18 cellular contexts compared by ENCODE assay signal in the genomic region with DNA sequence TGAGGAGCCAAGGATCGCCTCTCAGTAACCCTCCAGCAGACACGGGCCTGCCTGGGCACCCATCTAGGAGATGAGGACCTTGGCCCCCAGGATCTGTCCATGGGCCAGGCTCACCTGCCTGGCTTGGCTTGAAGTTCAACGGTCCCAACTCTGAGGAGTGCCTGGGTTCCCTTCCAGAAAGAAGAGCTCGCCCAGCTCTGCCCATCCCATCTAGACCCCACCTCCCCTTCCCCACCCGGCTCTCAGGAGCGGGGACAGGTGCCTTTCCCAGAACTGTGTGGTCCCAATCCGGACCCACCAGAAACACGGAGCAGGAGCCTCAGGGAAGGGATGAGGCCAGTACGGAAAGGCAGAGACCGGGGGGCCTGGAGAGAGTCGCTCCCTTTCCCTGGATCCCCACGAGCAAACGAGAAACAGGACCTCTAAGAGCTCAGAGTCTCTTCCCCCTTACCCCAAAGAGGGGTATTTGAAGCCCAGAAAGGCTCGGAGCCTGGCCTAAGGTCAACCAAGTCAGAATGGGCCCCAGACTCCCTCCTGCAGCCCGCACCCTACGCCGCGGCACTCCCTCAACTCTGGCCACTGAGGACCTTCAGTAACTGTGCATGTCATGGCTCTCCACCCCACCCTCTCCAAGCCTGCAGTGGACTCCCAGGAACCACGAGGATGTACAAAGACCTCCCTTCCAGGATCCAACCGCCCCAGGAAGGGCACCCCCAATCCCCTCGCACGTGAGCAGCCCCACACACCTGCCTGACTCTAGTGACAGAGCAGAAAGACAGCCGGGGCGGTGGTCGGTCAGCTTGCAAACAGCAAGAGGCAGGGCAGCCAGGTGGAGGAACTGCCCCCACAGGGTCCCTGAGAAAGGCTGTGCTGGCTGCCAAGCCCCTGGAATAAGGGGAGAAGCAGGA. TPM values are rescaled to one million over a fixed set of nuclear protein-coding genes. Genes with fewer than 3 reads are reported as not detected.
A peak's percentile ranks its signal among the peaks of the same experiment; 100 is the strongest.
DNase-seq lines count a peak whose midpoint lies in the region; ATAC-seq, FAIRE-seq and TF ChIP-seq lines count a peak whose summit lies in the region.
"Had no signal": no experiment of that assay in that cellular context is flagged by ENCODE, and none has a peak within 500 bp of the region (broad histone marks: within the 10 kb centered on the region; RNA-seq: fewer than 3 reads in every experiment).

No MANE protein-coding gene starts in this region.

- TF ChIP-seq RAD21 in K562 (CRISPR knock-in tag; conservative IDR thresholded peaks at IDR 0.05 in 1 of 2, IDR thresholded peaks at IDR 0.05 in 1 of 2) = no peak

- peaks cover 20% of the 10 kb centered on the region for H4K20me1 ChIP-seq in K562 (replicated peaks; ENCODE audit: control insufficient read depth, insufficient read depth, low read length)

- TF ChIP-seq CTCF in K562 (IDR thresholded peaks at IDR 0.05 in 2 of 3, conservative IDR thresholded peaks at IDR 0.05 in 1 of 3; ENCODE audit: insufficient read depth in 2 of 3, low read depth in 1 of 3, low read length in 3 of 3) (no peak), spleen (IDR thresholded peaks at IDR 0.05 in 8 of 11, conservative IDR thresholded peaks at IDR 0.05 in 3 of 11) (no peak)

- H3K9me3 ChIP-seq in K562 (replicated peaks; ENCODE audit: control insufficient read depth, insufficient read depth, low read depth, low read length) (no peaks in the 10 kb centered on the region), spleen (no peaks in the 10 kb centered on the region)

- WGBS in K562 (ENCODE audit: insufficient coverage, low coverage, missing lambda C conversion rate) = 97% methylated on average over 9 of the region's 25 CpGs
- WGBS in spleen, 5 donors = 89 to 95% (median 90%) methylated on average over 22 to 25 of the region's 25 CpGs

- H3K4me2 ChIP-seq in K562 (ENCODE audit: insufficient read depth, low read length) = no peak overlapping the region
- H3K4me2 ChIP-seq: PC-9 had no signal

- H3K9me1 ChIP-seq in K562 (ENCODE audit: control insufficient read depth, insufficient read depth, low read length) = peaks cover 5% of the 10 kb centered on the region

- in situ Hi-C loops in K562 (cut with MboI) = no loop called here

- H3K27ac ChIP-seq in K562 (ENCODE audit: extremely low read depth, low read depth, low read length) (no peak overlapping the region), layer of hippocampus (ENCODE audit: low read depth, low read length) (peak overlapping the region; percentile 30), spleen (no peak overlapping the region)
- H3K27ac ChIP-seq: PC-9 had no signal

- intact Hi-C loops in K562 (cut with micrococcal nuclease) = no loop called here
- intact Hi-C loops in spleen (cut with DNase I; ENCODE audit: low total_unique reads) = no loop called here

- no peak for FAIRE-seq in K562 (lab: Jason Lieb, UNC)
- FAIRE-seq: A204.1, bronchial epithelial cell, frontal cortex, GM19239 had no signal

- H3K4me3 Mint-ChIP-seq in activated T-cell treated with anti-CD3 and anti-CD28 coated beads, Interleukin-2, amount 50 U/mL, for 24 hours = no peak overlapping the region

- H3K27ac Mint-ChIP-seq in activated T-cell treated with anti-CD3 and anti-CD28 coated beads, Interleukin-2, amount 50 U/mL, for 24 hours = peak overlapping the region; percentile 38

- DNase-seq in activated T-cell treated with anti-CD3 and anti-CD28 coated beads, Interleukin-2, amount 50 U/mL, for 24 hours = no peak
- DNase-seq in activated T-cell treated with anti-CD3 and anti-CD28 coated beads, Interleukin-2, amount 50 U/mL, for 1 hour = no peak
- DNase-seq in K562 (ENCODE audit: extremely low read depth in 1 of 4, low spot score in 3 of 4) = no peak
- peak; percentile 74 for DNase-seq in spleen
- DNase-seq in stimulated activated CD4-positive, alpha-beta T cell treated with anti-CD3 and anti-CD28 coated beads, Interleukin-15, amount 100 ng/mL, for 24 hours = no peak
- DNase-seq in mesenteric fat pad (ENCODE audit: low spot score) = no peak
- no peak for DNase-seq in stimulated activated naive CD4-positive, alpha-beta T cell (lab: John Stamatoyannopoulos, UW)
- DNase-seq: GF-D8, KG1, NCI-H1436 treated with DMSO at 0.1 percent for 48 hours, NCI-H446 treated with DMSO at 0.1 percent for 48 hours had no signal

- TF ChIP-seq POLR2A in K562 (conservative IDR thresholded peaks at IDR 0.05) (no peak), spleen (IDR thresholded peaks at IDR 0.05) (no peak)

- H3K4me3 ChIP-seq in K562 (no peak overlapping the region), spleen (no peak overlapping the region)
- H3K4me3 ChIP-seq: PC-9 had no signal

- no TSS peak for BruUV-seq in K562 (replicated peaks; lab: Mats Ljungman, UMichigan)

- no peak for TF ChIP-seq EP300 in K562 (IDR thresholded peaks at IDR 0.05; ENCODE audit: low read length)

- CTCF ChIA-PET in K562 (lab: Yijun Ruan, JAX; ENCODE audit: low intra/inter-chr PET ratio) = no interaction called here

- H3K27me3 Mint-ChIP-seq in activated T-cell treated with anti-CD3 and anti-CD28 coated beads, Interleukin-2, amount 50 U/mL, for 24 hours = no peaks in the 10 kb centered on the region

- H2AFZ ChIP-seq in K562 (ENCODE audit: low read depth, low read length) = no peak overlapping the region
- H2AFZ ChIP-seq: PC-9 had no signal

- peaks cover 68% of the 10 kb centered on the region for H3K79me2 ChIP-seq in K562 (ENCODE audit: control insufficient read depth, insufficient read depth, low read length)

- H3K9ac ChIP-seq in K562 (ENCODE audit: insufficient read depth in 1 of 2, low read depth in 2 of 2, low read length in 2 of 2) = no peak overlapping the region; a peak in 2 of 4 replicates

- peaks cover 80% of the 10 kb centered on the region; the same call in 1 of the 3 replicates for H3K36me3 ChIP-seq in K562 (ENCODE audit: control insufficient read depth, insufficient read depth, low read length)
- peaks cover 0 to 38% (median 33%) of the 10 kb centered on the region in 6 donors for H3K36me3 ChIP-seq in spleen

- H3K9me3 Mint-ChIP-seq in activated T-cell treated with anti-CD3 and anti-CD28 coated beads, Interleukin-2, amount 50 U/mL, for 24 hours = no peaks in the 10 kb centered on the region

- peaks cover 33% of the 10 kb centered on the region for H3K4me1 Mint-ChIP-seq in activated T-cell treated with anti-CD3 and anti-CD28 coated beads, Interleukin-2, amount 50 U/mL, for 24 hours (ENCODE audit: low read depth)

- no peak for ATAC-seq in K562

- peaks cover 84% of the 10 kb centered on the region for H3K36me3 Mint-ChIP-seq in activated T-cell treated with anti-CD3 and anti-CD28 coated beads, Interleukin-2, amount 50 U/mL, for 24 hours (ENCODE audit: low read depth)

- H3K4me1 ChIP-seq in K562 (replicated peaks in 1 of 2; ENCODE audit: control insufficient read depth in 2 of 2, insufficient read depth in 2 of 2, low read length in 2 of 2) (peaks cover 10 to 40% of the 10 kb centered on the region in 2 experiments; a peak in 4 of 5 replicates), spleen (peaks cover 31 to 62% (median 40%) of the 10 kb centered on the region in 6 donors)

- POLR2A ChIA-PET in K562 (lab: Yijun Ruan, JAX) = interaction anchor here (0.6 to 1.4 kb wide), 4 partner anchors 8 to 311 kb away, joined by 3 to 4 read pairs (median 4); a partner anchor contains a TSS

- H3K27me3 ChIP-seq in K562 (ENCODE audit: control insufficient read depth in 2 of 2, insufficient read depth in 2 of 2, low read length in 2 of 2) = no peaks in the 10 kb centered on the region
- no peaks in the 10 kb centered on the region for H3K27me3 ChIP-seq in layer of hippocampus (ENCODE audit: control insufficient read depth, insufficient read depth, low read length)
- H3K27me3 ChIP-seq in spleen (replicated peaks in 1 of 7) = no peaks in the 10 kb centered on the region

RNA-seq across cellular contexts. Expression of a gene that starts 5.4 kb away (rescaled TPM):
- 95.4 and 344 TPM in 2 replicates for total RNA-seq in K562 (2011; cell fraction: chromatin; rRNA removed; ENCODE audit: low replicate concordance)
- 211 and 238 TPM in 2 replicates for total RNA-seq in K562 (2011; cell fraction: nucleolus; rRNA removed)
- total RNA-seq in K562 (2011; cell fraction: nucleoplasm; rRNA removed) = 98.1 and 116 TPM in 2 replicates
- 63.0 and 94.0 TPM in 2 replicates for total RNA-seq in K562 (2014; rRNA removed)
- total RNA-seq in K562 (2014; rRNA removed; fragmentation: Illumina TruSeq; extraction: Trizol) = 13.7 and 21.2 TPM in 2 replicates
- 33.2 and 34.8 TPM in 2 replicates for total RNA-seq in K562 (2015; rRNA removed; fragmentation: Illumina TruSeq; extraction: Trizol)
- total RNA-seq in K562 (2021) = 126 and 140 TPM in 2 replicates
- 15.3 and 40.1 TPM in 2 replicates for polyA plus RNA-seq in K562 (2011; rRNA removed)
- polyA plus RNA-seq in K562 (2011; cell fraction: cytosol; rRNA removed) = 15.5 and 39.0 TPM in 2 replicates
- polyA plus RNA-seq in K562 (2011; cell fraction: nucleus; rRNA removed) = 204 and 334 TPM in 2 replicates
- polyA plus RNA-seq in K562 (2012) = 52.7 and 74.7 TPM in 2 replicates
- polyA plus RNA-seq in K562 (2014; fragmentation: Illumina TruSeq; extraction: Trizol) = 71.2 and 88.2 TPM in 2 replicates
- under 1 TPM; 0.21 to 0.25 TPM for polyA plus RNA-seq in K562 (2014; fragmentation: Nextera tagmentation; extraction: Ambion mirVana)
- polyA plus RNA-seq in K562 (2014; rRNA removed) = 72.8 and 73.4 TPM in 2 replicates
- 12.6 and 14.7 TPM in 2 replicates for polyA minus RNA-seq in K562 (2011; rRNA and poly(A)+ RNA removed)
- 49.7 and 59.2 TPM in 2 replicates for polyA minus RNA-seq in K562 (2011; cell fraction: cytosol; rRNA and poly(A)+ RNA removed)
- polyA minus RNA-seq in K562 (2011; cell fraction: nucleus; rRNA and poly(A)+ RNA removed) = 57.4 and 59.4 TPM in 2 replicates
- 10 to 100 TPM; 37.9 to 82.6 (median 51.1) TPM for total RNA-seq in spleen
- 10 to 100 TPM; 14.3 to 48.7 (median 26.5) TPM for polyA plus RNA-seq in spleen
- total RNA-seq in mesenteric fat pad = 149 TPM

RNA-seq across cellular contexts. Expression of a gene that starts 43.3 kb away (rescaled TPM):
- not detected in 2 replicates for total RNA-seq in K562 (2011; cell fraction: chromatin; rRNA removed; ENCODE audit: low replicate concordance)
- 0.13 TPM in 1 of 2 replicates, not detected in the other for total RNA-seq in K562 (2011; cell fraction: nucleolus; rRNA removed)
- not detected in 2 replicates for total RNA-seq in K562 (2011; cell fraction: nucleoplasm; rRNA removed)
- total RNA-seq in K562 (2014; rRNA removed) (not detected in 2 replicates), K562 (2014; rRNA removed; fragmentation: Illumina TruSeq; extraction: Trizol) (not detected in 2 replicates), K562 (2015; rRNA removed; fragmentation: Illumina TruSeq; extraction: Trizol) (not detected in 2 replicates), K562 (2021) (not detected in 2 replicates), spleen (under 1 TPM in 4 of 7 donors, not detected in 3; 0.14 to 0.26 (median 0.22) TPM), mesenteric fat pad (0.16 TPM)
- polyA plus RNA-seq in K562 (2011; rRNA removed) (not detected in 2 replicates), K562 (2014; fragmentation: Illumina TruSeq; extraction: Trizol) (not detected in 2 replicates), K562 (2014; fragmentation: Nextera tagmentation; extraction: Ambion mirVana) (not detected), K562 (2014; rRNA removed) (not detected in 2 replicates), spleen (under 1 TPM; 0.03 to 0.20 (median 0.06) TPM)
- polyA plus RNA-seq in K562 (2011; cell fraction: cytosol; rRNA removed) = not detected in 2 replicates
- polyA plus RNA-seq in K562 (2011; cell fraction: nucleus; rRNA removed) = not detected in 2 replicates
- not detected in 2 replicates for polyA plus RNA-seq in K562 (2012)
- polyA minus RNA-seq in K562 (2011; rRNA and poly(A)+ RNA removed) = not detected in 2 replicates
- polyA minus RNA-seq in K562 (2011; cell fraction: cytosol; rRNA and poly(A)+ RNA removed) = not detected in 2 replicates
- not detected in 2 replicates for polyA minus RNA-seq in K562 (2011; cell fraction: nucleus; rRNA and poly(A)+ RNA removed)
- total RNA-seq: bronchial epithelial cell, myocyte had no signal
